8 cellular contexts compared by ENCODE assay signal in the genomic region with DNA sequence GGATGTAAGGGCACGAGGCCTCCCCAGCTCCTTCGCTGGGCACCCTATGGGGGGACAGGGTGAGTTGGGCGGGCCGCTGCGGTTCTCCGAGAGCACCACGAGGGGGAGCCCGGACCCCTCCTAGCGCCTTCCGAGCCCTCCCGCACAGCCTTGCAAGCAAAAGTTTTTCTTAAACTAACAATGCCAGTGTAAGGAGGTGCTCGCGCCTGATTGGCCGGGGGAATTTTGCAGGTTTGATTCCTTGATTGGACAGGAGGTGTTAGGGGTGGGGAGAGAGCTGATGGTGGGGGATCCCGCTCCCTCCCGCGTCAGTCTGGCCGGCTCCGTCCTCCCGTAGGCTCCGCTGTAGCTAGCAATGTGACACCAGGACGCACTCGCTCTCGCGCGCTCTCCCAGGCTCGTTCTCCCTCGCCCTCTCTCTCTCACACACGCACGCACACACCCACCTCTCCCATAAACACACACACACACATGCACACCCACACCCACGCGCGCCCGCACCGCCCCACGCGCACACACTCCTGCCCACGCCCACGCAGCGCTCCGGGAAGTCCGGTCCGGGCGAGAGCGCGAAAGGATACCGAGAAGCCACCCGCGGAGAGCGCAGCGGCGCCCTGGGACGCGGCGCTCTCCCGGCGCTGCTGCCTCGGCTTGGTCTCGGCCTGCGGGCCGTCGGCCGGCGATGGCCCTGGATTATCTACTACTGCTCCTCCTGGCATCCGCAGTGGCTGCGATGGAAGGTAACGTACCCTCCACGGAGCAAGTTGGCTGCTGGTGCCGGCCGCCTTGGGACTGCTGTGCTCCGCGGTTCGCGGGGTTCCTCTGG. TPM values are rescaled to one million over a fixed set of nuclear protein-coding genes. Genes with fewer than 3 reads are reported as not detected.
A peak's percentile ranks its signal among the peaks of the same experiment; 100 is the strongest.
DNase-seq lines count a peak whose midpoint lies in the region; ATAC-seq and TF ChIP-seq lines count a peak whose summit lies in the region.

TSS of gene EPHB1 (plus strand) at position 311 of the 826 bp plus-strand sequence.

- POLR2A ChIA-PET in CD8-positive, alpha-beta T cell (lab: Charles Lee): no interaction called here

- no peaks in the 10 kb centered on the region for H3K4me1 ChIP-seq in CD8-positive, alpha-beta T cell (ENCODE audit: insufficient read depth, low read length)
- H3K4me1 ChIP-seq in lung (ENCODE audit: control insufficient read depth in 2 of 2, insufficient read depth in 2 of 2, low read length in 2 of 2): peaks cover 0 to 8% of the 10 kb centered on the region in 2 donors

- peaks cover 7% of the 10 kb centered on the region for H3K4me1 Mint-ChIP-seq in CD8-positive, alpha-beta T cell (ENCODE audit: low read depth)
- peaks cover 16% of the 10 kb centered on the region for H3K4me1 Mint-ChIP-seq in activated CD4-positive, alpha-beta T cell treated with anti-CD3 and anti-CD28 coated beads, Interleukin-2, amount 10 ng/mL, durations not matched to agents 24 days and 14 days

- peak within 1 kb of the TSS; percentile 30 for H3K4me3 ChIP-seq in CD8-positive, alpha-beta T cell (ENCODE audit: low read depth, low read length)
- H3K4me3 ChIP-seq in lung: peak within 1 kb of the TSS; percentile 46

- H3K27ac Mint-ChIP-seq in CD8-positive, alpha-beta T cell: no peak within 1 kb of the TSS
- H3K27ac Mint-ChIP-seq in activated CD4-positive, alpha-beta T cell treated with anti-CD3 and anti-CD28 coated beads, Interleukin-2, amount 10 ng/mL, durations not matched to agents 24 days and 14 days: peak within 1 kb of the TSS; percentile 58

- CTCF ChIA-PET in CD8-positive, alpha-beta T cell (lab: Charles Lee): interaction anchor here (1.5 kb wide), 1 partner anchor 9 kb away, joined by 3 read pairs; no protein-coding TSS in a partner anchor

- TF ChIP-seq CTCF in CD8-positive, alpha-beta T cell (IDR thresholded peaks at IDR 0.05): peak; percentile 43
- TF ChIP-seq CTCF in lung (IDR thresholded peaks at IDR 0.05; ENCODE audit: control extremely low read depth, extremely low read depth): peak; percentile 51

- ATAC-seq in CD8-positive, alpha-beta T cell: peak; percentile 52
- ATAC-seq in GM19328 (IDR thresholded peaks at IDR 0.05; ENCODE audit: unreplicated experiment) (peak; percentile 67), HG03442 (IDR thresholded peaks at IDR 0.05; ENCODE audit: unreplicated experiment) (peak; percentile 82), lung (ENCODE audit: insufficient read depth, low FRiP score) (peak; percentile 88)

- H3K9me3 Mint-ChIP-seq in CD8-positive, alpha-beta T cell: no peaks in the 10 kb centered on the region
- H3K9me3 Mint-ChIP-seq in activated CD4-positive, alpha-beta T cell treated with anti-CD3 and anti-CD28 coated beads, Interleukin-2, amount 10 ng/mL, durations not matched to agents 24 days and 14 days: no peaks in the 10 kb centered on the region

- H3K36me3 ChIP-seq in CD8-positive, alpha-beta T cell (ENCODE audit: insufficient read depth, low read length): no peaks in the 10 kb centered on the region
- no peaks in the 10 kb centered on the region for H3K36me3 ChIP-seq in lung (ENCODE audit: control insufficient read depth in 2 of 2, insufficient read depth in 2 of 2, low read length in 2 of 2)

- peak within 1 kb of the TSS; percentile 77 for H3K4me3 Mint-ChIP-seq in CD8-positive, alpha-beta T cell
- H3K4me3 Mint-ChIP-seq in activated CD4-positive, alpha-beta T cell treated with anti-CD3 and anti-CD28 coated beads, Interleukin-2, amount 10 ng/mL, durations not matched to agents 24 days and 14 days: peak within 1 kb of the TSS; percentile 91

- WGBS in lung, 2 donors: 0 to 1% methylated on average over 73 to 74 of the region's 74 CpGs

- peaks cover 3% of the 10 kb centered on the region for H3K27me3 ChIP-seq in CD8-positive, alpha-beta T cell (ENCODE audit: insufficient read depth, low read length)
- H3K27me3 ChIP-seq in lung (ENCODE audit: control insufficient read depth, insufficient read depth): peaks cover 12% of the 10 kb centered on the region

- H3K36me3 Mint-ChIP-seq in CD8-positive, alpha-beta T cell: no peaks in the 10 kb centered on the region
- no peaks in the 10 kb centered on the region for H3K36me3 Mint-ChIP-seq in activated CD4-positive, alpha-beta T cell treated with anti-CD3 and anti-CD28 coated beads, Interleukin-2, amount 10 ng/mL, durations not matched to agents 24 days and 14 days (ENCODE audit: low read depth)

- peak; percentile 4 to 55 (median 34) for DNase-seq in CD8-positive, alpha-beta T cell
- DNase-seq in NCI-H446 (lab: John Stamatoyannopoulos, UW) (peak; percentile 88 to 95), lung (ENCODE audit: low spot score) (peak; percentile 77)
- DNase-seq in activated CD4-positive, alpha-beta T cell treated with anti-CD3 and anti-CD28 coated beads, Interleukin-2, amount 10 ng/mL, durations not matched to agents 24 days and 14 days: peak; percentile 92
- DNase-seq in effector CD8-positive, alpha-beta T cell (lab: John Stamatoyannopoulos, UW): peak; percentile 2
- DNase-seq in stimulated activated CD4-positive, alpha-beta T cell treated with anti-CD3 and anti-CD28 coated beads, TNF-alpha, amount 100 ng/mL, for 4 hours (ENCODE audit: low read depth in 3 of 3): peak in 2 of 3 experiments; percentile 8 to 21

- intact Hi-C loops in CD8-positive, alpha-beta T cell (cut with DNase I, micrococcal nuclease): loop anchor here in 1 of 2 experiments (5.0 kb wide), 1 partner anchor 1247 kb away; no protein-coding TSS in a partner anchor
- intact Hi-C loops in activated CD4-positive, alpha-beta T cell treated with anti-CD3 and anti-CD28 coated beads, Interleukin-2, amount 10 ng/mL, durations not matched to agents 24 days and 14 days (cut with micrococcal nuclease): loop anchor here (1.0 to 10.0 kb wide), 5 partner anchors 43 to 1248 kb away; no protein-coding TSS in a partner anchor

- peaks cover 57% of the 10 kb centered on the region for H3K27me3 Mint-ChIP-seq in CD8-positive, alpha-beta T cell (ENCODE audit: low read depth)
- H3K27me3 Mint-ChIP-seq in activated CD4-positive, alpha-beta T cell treated with anti-CD3 and anti-CD28 coated beads, Interleukin-2, amount 10 ng/mL, durations not matched to agents 24 days and 14 days: peaks cover 72% of the 10 kb centered on the region

- H3K9me3 ChIP-seq in CD8-positive, alpha-beta T cell (ENCODE audit: low read length): no peaks in the 10 kb centered on the region
- no peaks in the 10 kb centered on the region for H3K9me3 ChIP-seq in lung (ENCODE audit: control insufficient read depth in 2 of 2, insufficient read depth in 1 of 2, low read length in 1 of 2)

- no peak within 1 kb of the TSS for H3K27ac ChIP-seq in CD8-positive, alpha-beta T cell (ENCODE audit: low read depth, low read length)
- no peak within 1 kb of the TSS for H3K27ac ChIP-seq in lung (ENCODE audit: low read depth in 1 of 2, low read length in 1 of 2)

RNA-seq across cellular contexts. Expression of gene EPHB1, which starts in this region (rescaled TPM):
- not detected for total RNA-seq in CD8-positive, alpha-beta T cell
- 1.6 and 2.3 TPM in 2 replicates for total RNA-seq in activated CD4-positive, alpha-beta T cell treated with anti-CD3 and anti-CD28 coated beads, Interleukin-2, amount 10 ng/mL, durations not matched to agents 24 days and 14 days
- total RNA-seq in lung: 1 to 10 TPM; 2.1 to 6.3 TPM
- polyA plus RNA-seq in lung: 1 to 10 TPM in 1 of 2 donors, under 1 TPM in 1; 0.30 to 2.0 TPM

Comparison
In these comparisons a context has a peak if more than half of its experiments do, and no peak if none do; other contexts are left out.
1. Peak in DNase-seq, ATAC-seq and H3K4me3 ChIP-seq in CD8-positive, alpha-beta T cell; RNA of the gene not detected or under 1 TPM.
2. DNase-seq: peak in every context shown above with its lines; median percentile 92 in activated CD4-positive, alpha-beta T cell treated with anti-CD3 and anti-CD28 coated beads, Interleukin-2, amount 10 ng/mL, durations not matched to agents 24 days and 14 days; 92 in NCI-H446; 77 in lung; 34 in CD8-positive, alpha-beta T cell; 14 in stimulated activated CD4-positive, alpha-beta T cell treated with anti-CD3 and anti-CD28 coated beads, TNF-alpha, amount 100 ng/mL, for 4 hours; 2 in effector CD8-positive, alpha-beta T cell.